ENCODE assay signal across 8 cellular contexts in the genomic region with DNA sequence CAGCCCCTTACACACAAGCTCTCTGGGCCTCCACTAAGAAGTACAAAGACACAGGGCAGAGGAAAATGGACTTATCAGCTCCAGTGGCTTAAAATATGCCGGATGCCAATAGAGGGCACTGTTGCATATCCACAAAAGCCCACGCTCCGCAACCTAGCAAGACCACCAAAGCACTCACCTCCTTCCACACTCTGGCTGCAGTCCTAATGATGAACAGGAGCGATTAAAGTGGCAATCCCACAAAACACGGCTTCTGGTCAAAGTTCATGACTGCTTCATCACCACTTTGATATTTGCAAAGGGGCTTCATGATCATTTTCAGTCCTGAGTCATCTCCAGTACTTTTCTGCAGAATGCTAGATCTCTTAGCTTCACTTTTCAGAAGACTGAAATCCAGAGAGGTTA.
DNase-seq lines count a peak whose midpoint lies in the region; ATAC-seq and TF ChIP-seq lines count a peak whose summit lies in the region.

No MANE protein-coding gene starts in this region.

- H3K79me2 ChIP-seq in mammary epithelial cell (ENCODE audit: insufficient read depth, low read length) = no peaks in the 10 kb centered on the region

- no peaks in the 10 kb centered on the region for H3K9me3 ChIP-seq in mammary epithelial cell (replicated peaks; ENCODE audit: insufficient read depth, low read length)
- no peaks in the 10 kb centered on the region for H3K9me3 ChIP-seq in lower lobe of right lung

- POLR2A ChIA-PET in activated CD4-positive, alpha-beta T cell treated with anti-CD3 and anti-CD28 coated beads, Interleukin-2, amount 10 ng/mL, durations not matched to agents 7 days and 5 days (lab: Charles Lee) = no interaction called here

- peaks cover 19% of the 10 kb centered on the region for H3K36me3 Mint-ChIP-seq in activated CD4-positive, alpha-beta T cell treated with anti-CD3 and anti-CD28 coated beads, Interleukin-2, amount 10 ng/mL, durations not matched to agents 7 days and 5 days (ENCODE audit: low read depth)

- dilution Hi-C loops in mammary epithelial cell (cut with HindIII; ENCODE audit: low sequenced_read_pairs) = loop anchor here (25.0 kb wide), 1 partner anchor 104 kb away; no protein-coding TSS in a partner anchor

- H3K4me3 Mint-ChIP-seq in activated CD4-positive, alpha-beta T cell treated with anti-CD3 and anti-CD28 coated beads, Interleukin-2, amount 10 ng/mL, durations not matched to agents 7 days and 5 days = peak overlapping the region; percentile 40

- DNase-seq in activated CD4-positive, alpha-beta T cell treated with anti-CD3 and anti-CD28 coated beads, Interleukin-2, amount 10 ng/mL, durations not matched to agents 7 days and 5 days = no peak
- DNase-seq in activated CD4-positive, alpha-beta T cell treated with anti-CD3 and anti-CD28 coated beads for 48 hours = no peak
- peak; percentile 36 for DNase-seq in NCI-H1694 treated with DMSO at 0.1 percent for 48 hours (lab: John Stamatoyannopoulos, UW)
- DNase-seq in mammary epithelial cell = no peak
- DNase-seq in lower lobe of right lung = no peak
- DNase-seq in activated effector memory CD4-positive, alpha-beta T cell treated with Interleukin-2 at 50 U/mL for 16 hours = no peak
- DNase-seq in activated CD4-positive, alpha-beta T cell treated with anti-CD3 and anti-CD28 coated beads for 1 hour = no peak

- H3K9me3 Mint-ChIP-seq in activated CD4-positive, alpha-beta T cell treated with anti-CD3 and anti-CD28 coated beads, Interleukin-2, amount 10 ng/mL, durations not matched to agents 7 days and 5 days = peaks cover 18% of the 10 kb centered on the region

- H3K27ac ChIP-seq in mammary epithelial cell (ENCODE audit: insufficient read depth, low read depth, low read length) (no peak overlapping the region), lower lobe of right lung (no peak overlapping the region)

- H3K27ac Mint-ChIP-seq in activated CD4-positive, alpha-beta T cell treated with anti-CD3 and anti-CD28 coated beads, Interleukin-2, amount 10 ng/mL, durations not matched to agents 7 days and 5 days = peak overlapping the region; percentile 83

- 90% methylated on average over 4 of the region's 5 CpGs for WGBS in mammary epithelial cell (ENCODE audit: low coverage, missing lambda C conversion rate)

- H3K27me3 ChIP-seq in mammary epithelial cell (ENCODE audit: insufficient read depth, low read length) (no peaks in the 10 kb centered on the region), lower lobe of right lung (ENCODE audit: low read depth) (no peaks in the 10 kb centered on the region)

- intact Hi-C loops in mammary epithelial cell (cut with micrococcal nuclease) (loop anchor here (5.0 kb wide), 1 partner anchor 41 kb away; no protein-coding TSS in a partner anchor), lower lobe of right lung (cut with DNase I) (no loop called here)

- CTCF ChIA-PET in activated CD4-positive, alpha-beta T cell treated with anti-CD3 and anti-CD28 coated beads, Interleukin-2, amount 10 ng/mL, durations not matched to agents 7 days and 5 days (lab: Charles Lee) = interaction anchor here (0.9 to 5.0 kb wide), 9 partner anchors 9 to 22 kb away, joined by 3 to 55 read pairs (median 7); no protein-coding TSS in a partner anchor
- CTCF ChIA-PET in mammary epithelial cell (lab: Charles Lee; ENCODE audit: low non-redundant PET) = interaction anchor here (0.6 kb wide), 1 partner anchor 25 kb away, joined by 4 read pairs; no protein-coding TSS in a partner anchor

- peaks cover 74% of the 10 kb centered on the region for H3K4me1 Mint-ChIP-seq in activated CD4-positive, alpha-beta T cell treated with anti-CD3 and anti-CD28 coated beads, Interleukin-2, amount 10 ng/mL, durations not matched to agents 7 days and 5 days

- H4K20me1 ChIP-seq in mammary epithelial cell (ENCODE audit: insufficient read depth, low read length) = no peaks in the 10 kb centered on the region

- ATAC-seq in lower lobe of right lung (peak; percentile 29 to 30), HG03378 (IDR thresholded peaks at IDR 0.05; ENCODE audit: unreplicated experiment) (no peak)

- TF ChIP-seq CTCF in mammary epithelial cell (conservative IDR thresholded peaks at IDR 0.05 in 1 of 2, IDR thresholded peaks at IDR 0.05 in 1 of 2; ENCODE audit: extremely low read depth in 1 of 2, insufficient read depth in 1 of 2, low read depth in 1 of 2, low read length in 2 of 2) (peak; percentile 16 to 47), lower lobe of right lung (IDR thresholded peaks at IDR 0.05) (peak; percentile 53)

- no peak overlapping the region for H3K9ac ChIP-seq in mammary epithelial cell (ENCODE audit: insufficient read depth, low read length)

- in situ Hi-C loops in mammary epithelial cell (cut with MboI; ENCODE audit: low sequenced_read_pairs in 2 of 2) = no loop called here

- H2AFZ ChIP-seq in mammary epithelial cell (ENCODE audit: low read depth, low read length) = no peak overlapping the region

- H3K4me3 ChIP-seq in mammary epithelial cell (replicated peaks in 1 of 3; ENCODE audit: insufficient read depth in 1 of 3, low read depth in 2 of 3, low read length in 3 of 3) = no peak overlapping the region
- H3K4me3 ChIP-seq in lower lobe of right lung = no peak overlapping the region

- no TSS peak for BruUV-seq in mammary epithelial cell (replicated peaks; lab: Mats Ljungman, UMichigan)

- no peak overlapping the region for H3K4me2 ChIP-seq in mammary epithelial cell (ENCODE audit: insufficient read depth, low read depth, low read length)

- no peaks in the 10 kb centered on the region for H3K36me3 ChIP-seq in mammary epithelial cell (ENCODE audit: insufficient read depth, low read length)
- no peaks in the 10 kb centered on the region for H3K36me3 ChIP-seq in lower lobe of right lung

- H3K4me1 ChIP-seq in mammary epithelial cell (ENCODE audit: insufficient read depth, low read length) (peaks cover 32% of the 10 kb centered on the region), lower lobe of right lung (peaks cover 37% of the 10 kb centered on the region)

- no peaks in the 10 kb centered on the region for H3K27me3 Mint-ChIP-seq in activated CD4-positive, alpha-beta T cell treated with anti-CD3 and anti-CD28 coated beads, Interleukin-2, amount 10 ng/mL, durations not matched to agents 7 days and 5 days
